15 cellular contexts compared by ENCODE assay signal in genomic region chr1:100050139-100050538, GRCh38.
A peak's percentile ranks its signal among the peaks of the same experiment; 100 is the strongest.
DNase-seq lines count a peak whose midpoint lies in the region; ATAC-seq, FAIRE-seq and TF ChIP-seq lines count a peak whose summit lies in the region.
"Had no signal": no experiment of that assay in that cellular context is flagged by ENCODE, and none has a peak within 500 bp of the region (broad histone marks: within the 10 kb centered on the region; RNA-seq: fewer than 3 reads in every experiment).

No MANE protein-coding gene starts in this region.

- H3K9me3 ChIP-seq in A549, result no peaks in the 10 kb centered on the region
- H3K9me3 ChIP-seq in DND-41 (ENCODE audit: insufficient read depth, low read length, severe bottlenecking), result no peaks in the 10 kb centered on the region
- H3K9me3 ChIP-seq in SK-N-MC (ENCODE audit: low read depth, low read length), result no peaks in the 10 kb centered on the region; the same call in 1 of the 2 replicates
- no peaks in the 10 kb centered on the region for H3K9me3 ChIP-seq in right atrium auricular region
- H3K9me3 ChIP-seq in SJCRH30 (replicated peaks), result 0 out of 2 replicates have a peak, but pooled peaks cover 6% of the 10 kb centered on the region
- H3K9me3 ChIP-seq: left lung had no signal

- peaks cover 97% of the 10 kb centered on the region for H3K79me2 ChIP-seq in DND-41 (ENCODE audit: insufficient read depth, low read length)

- DNase-seq in A549 (ENCODE audit: low read depth in 1 of 2, low spot score in 1 of 2) (no peak), DND-41 (no peak), SK-N-MC (ENCODE audit: low read depth, low spot score) (no peak), epithelial cell of prostate (ENCODE audit: low read depth, low spot score) (no peak), right atrium auricular region (ENCODE audit: low spot score) (no peak), SJCRH30 (no peak)
- DNase-seq: hippocampal formation; left lung; NCI-H1694 treated with DMSO at 0.1 percent for 48 hours; PC-3; retina; stimulated activated CD4-positive, alpha-beta T cell treated with anti-CD3 and anti-CD28 coated beads, Interleukin-2, amount 100 ng/mL, for 24 hours had no signal

- H3K4me2 ChIP-seq in A549 (peak overlapping the region; percentile 39), DND-41 (ENCODE audit: insufficient read depth, low read length) (no peak overlapping the region)

- peaks cover 23% of the 10 kb centered on the region for H3K36me3 ChIP-seq in DND-41 (ENCODE audit: insufficient read depth, low read length)
- H3K36me3 ChIP-seq in SK-N-MC (ENCODE audit: insufficient read depth, low read length), result peaks cover 32% of the 10 kb centered on the region
- no peaks in the 10 kb centered on the region for H3K36me3 ChIP-seq in right atrium auricular region
- H3K36me3 ChIP-seq in SJCRH30, result peaks cover 18% of the 10 kb centered on the region

- POLR2A ChIA-PET in A549 (lab: Yijun Ruan, JAX), result no interaction called here

- H3K27me3 ChIP-seq in DND-41 (ENCODE audit: insufficient read depth, low read length, poor library complexity) (no peaks in the 10 kb centered on the region), right atrium auricular region (no peaks in the 10 kb centered on the region), SJCRH30 (no peaks in the 10 kb centered on the region)
- H3K27me3 ChIP-seq: left lung had no signal

- H4K20me1 ChIP-seq in DND-41 (ENCODE audit: insufficient read depth, low read length), result peaks cover 36% of the 10 kb centered on the region

- H3K4me1 ChIP-seq in A549 (peaks cover 25% of the 10 kb centered on the region), DND-41 (ENCODE audit: insufficient read depth, low read length) (peaks cover 27% of the 10 kb centered on the region), right atrium auricular region (peaks cover 0 to 12% of the 10 kb centered on the region in 2 donors), SJCRH30 (no peaks in the 10 kb centered on the region)

- H2AFZ ChIP-seq in DND-41 (ENCODE audit: low read depth, low read length), result no peak overlapping the region

- TF ChIP-seq CTCF in A549 (IDR thresholded peaks at IDR 0.05) (no peak), DND-41 (IDR thresholded peaks at IDR 0.05; ENCODE audit: borderline replicate concordance, extremely low read depth, low read length, poor library complexity, severe bottlenecking) (no peak), right atrium auricular region (IDR thresholded peaks at IDR 0.05) (no peak)

- FAIRE-seq in A549 (lab: Jason Lieb, UNC), result no peak
- FAIRE-seq: urothelium cell line had no signal

- ATAC-seq in A549 (no peak), DND-41 (ENCODE audit: insufficient read depth, low read depth) (no peak), GM18873 (IDR thresholded peaks at IDR 0.05; ENCODE audit: low FRiP score, unreplicated experiment) (no peak), HG02885 (IDR thresholded peaks at IDR 0.05; ENCODE audit: poor library complexity, unreplicated experiment) (no peak)
- ATAC-seq: left lung, PC-3 had no signal

- H3K9ac ChIP-seq in DND-41 (ENCODE audit: low read depth, low read length) (no peak overlapping the region), SK-N-MC (ENCODE audit: insufficient read length) (no peak overlapping the region)

- WGBS in A549 (ENCODE audit: missing lambda C conversion rate), result 84% methylated on average over 4 of the region's 4 CpGs

- H3K27ac ChIP-seq in A549 (peak overlapping the region; percentile 71 to 78), DND-41 (ENCODE audit: low read length) (peak overlapping the region; percentile 22), SK-N-MC (peak overlapping the region; percentile 78; the same call in 1 of the 2 replicates), epithelial cell of prostate (peak overlapping the region; percentile 67), right atrium auricular region (no peak overlapping the region), SJCRH30 (no peak overlapping the region)
- H3K27ac ChIP-seq: left lung had no signal

- H3K4me3 ChIP-seq in A549 (no peak overlapping the region), DND-41 (ENCODE audit: low read depth in 1 of 2, low read length in 2 of 2) (no peak overlapping the region), SK-N-MC (no peak overlapping the region), right atrium auricular region (no peak overlapping the region), SJCRH30 (no peak overlapping the region)
- H3K4me3 ChIP-seq: left lung had no signal

- CTCF ChIA-PET in A549 (lab: Yijun Ruan, JAX), result no interaction called here

- no peak for TF ChIP-seq POLR2A in A549 (IDR thresholded peaks at IDR 0.05; ENCODE audit: low read length)

- no peak for TF ChIP-seq RAD21 in A549 (conservative IDR thresholded peaks at IDR 0.05 in 1 of 2, IDR thresholded peaks at IDR 0.05 in 1 of 2)

- TF ChIP-seq EP300 in A549 (IDR thresholded peaks at IDR 0.05), result no peak

TF ChIP-seq in A549, 52 proteins besides CTCF, POLR2A, EP300 and RAD21:
- TF ChIP-seq NFE2L2 (conservative IDR thresholded peaks at IDR 0.05; ENCODE audit: low read length), result peak; percentile 84
- TF ChIP-seq GATA3 (IDR thresholded peaks at IDR 0.05; ENCODE audit: borderline replicate concordance), result no peak
- TF ChIP-seq HES2 (IDR thresholded peaks at IDR 0.05), result no peak
- TF ChIP-seq HEYL (CRISPR knock-in tag; IDR thresholded peaks at IDR 0.05), result no peak
- peak; percentile 86 for TF ChIP-seq MAFK (IDR thresholded peaks at IDR 0.05; ENCODE audit: partially characterized antibody)
- no peak for TF ChIP-seq FOSB (CRISPR knock-in tag; IDR thresholded peaks at IDR 0.05)
- TF ChIP-seq EHF (CRISPR knock-in tag; IDR thresholded peaks at IDR 0.05), result no peak
- no peak for TF ChIP-seq KDM1A (IDR thresholded peaks at IDR 0.05; ENCODE audit: low read depth)

Comparison
In these comparisons a context has a peak if more than half of its experiments do, and no peak if none do; other contexts are left out.
1. H3K27ac ChIP-seq: peak in A549 (2 of 2), DND-41 (single experiment), SK-N-MC (single experiment) and epithelial cell of prostate (single experiment); none in right atrium auricular region (0 of 2) and SJCRH30 (single experiment).